In the genomic region with DNA sequence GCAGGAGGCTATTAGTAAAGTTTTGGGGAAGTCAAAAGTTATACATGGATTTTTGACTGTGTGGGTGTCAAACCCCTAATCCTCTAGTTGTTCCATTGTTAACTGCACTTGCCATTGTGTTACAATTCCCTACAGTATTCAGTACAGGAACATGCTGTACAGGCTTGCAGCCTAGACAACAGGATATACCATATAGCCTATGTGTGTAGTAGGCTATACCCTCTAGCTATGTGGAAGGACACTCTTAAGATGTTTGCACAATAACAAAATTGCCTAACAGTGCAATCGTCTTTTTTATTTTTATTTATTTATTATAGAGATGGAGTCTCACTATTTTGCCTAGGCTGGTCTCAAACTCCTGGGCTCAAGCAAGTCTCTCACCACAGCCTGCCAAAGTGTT, we compare ENCODE assay signal across 23 cellular contexts.
"Had no signal": no experiment of that assay in that cellular context is flagged by ENCODE, and none has a peak within 500 bp of the region (broad histone marks: within the 10 kb centered on the region; RNA-seq: fewer than 3 reads in every experiment).

No MANE protein-coding gene starts in this region.

- H3K4me3 ChIP-seq: gastrocnemius medialis, left ventricle myocardium inferior, sigmoid colon, thyroid gland, upper lobe of right lung had no signal

- FAIRE-seq: endometrium had no signal

- H3K36me3 ChIP-seq: thyroid gland had no signal

- ATAC-seq: activated CD4-positive, alpha-beta T cell treated with anti-CD3 and anti-CD28 coated beads for 36 hours; gastrocnemius medialis; natural killer cell; stimulated activated naive CD8-positive, alpha-beta T cell treated with anti-CD3 and anti-CD28 coated beads, Interleukin-15, Interleukin-2, amounts not matched to agents 100 U/mL and 50 U/mL, for 24 hours; T-cell; WTC11 had no signal

- DNase-seq: activated CD4-positive, alpha-beta T cell treated with anti-CD3 and anti-CD28 coated beads for 36 hours; activated CD4-positive, alpha-beta T cell treated with anti-CD3 and anti-CD28 coated beads, Interleukin-2, amount 50 U/mL, for 48 hours; activated naive CD4-positive, alpha-beta T cell treated with Interleukin-2 at 50 U/mL for 16 hours; activated naive CD8-positive, alpha-beta T cell treated with anti-CD3 and anti-CD28 coated beads for 36 hours; activated T-cell treated with anti-CD3 and anti-CD28 coated beads, Interleukin-2, amount 50 U/mL, for 48 hours; amniotic stem cell; caudate nucleus; effector CD4-positive, alpha-beta T cell; gastrocnemius medialis; kidney glomerular epithelial cell; left ventricle myocardium inferior; midbrain; natural killer cell; retina; sigmoid colon; stimulated activated CD4-positive, alpha-beta T cell treated with anti-CD3 and anti-CD28 coated beads, Interleukin-12 subunit alpha, Interleukin-12 subunit beta, amount 100 ng/mL, for 4 hours; stimulated activated CD4-positive, alpha-beta T cell treated with anti-CD3 and anti-CD28 coated beads, Interleukin-4, amount 100 ng/mL, for 4 hours; stimulated activated naive CD8-positive, alpha-beta T cell treated with anti-CD3 and anti-CD28 coated beads, Interleukin-15, Interleukin-2, amounts not matched to agents 100 U/mL and 50 U/mL, for 24 hours; T-cell; thyroid gland; upper lobe of right lung had no signal

- H3K9me3 ChIP-seq: gastrocnemius medialis, left ventricle myocardium inferior, sigmoid colon, thyroid gland, upper lobe of right lung had no signal

- H3K4me1 ChIP-seq: gastrocnemius medialis, sigmoid colon, upper lobe of right lung had no signal

- H3K27ac ChIP-seq: gastrocnemius medialis, left ventricle myocardium inferior, sigmoid colon, thyroid gland, upper lobe of right lung had no signal

- H3K27me3 ChIP-seq: gastrocnemius medialis, sigmoid colon, thyroid gland, upper lobe of right lung had no signal
